Comparison of ENCODE assay signal across 13 cellular contexts in the genomic region with DNA sequence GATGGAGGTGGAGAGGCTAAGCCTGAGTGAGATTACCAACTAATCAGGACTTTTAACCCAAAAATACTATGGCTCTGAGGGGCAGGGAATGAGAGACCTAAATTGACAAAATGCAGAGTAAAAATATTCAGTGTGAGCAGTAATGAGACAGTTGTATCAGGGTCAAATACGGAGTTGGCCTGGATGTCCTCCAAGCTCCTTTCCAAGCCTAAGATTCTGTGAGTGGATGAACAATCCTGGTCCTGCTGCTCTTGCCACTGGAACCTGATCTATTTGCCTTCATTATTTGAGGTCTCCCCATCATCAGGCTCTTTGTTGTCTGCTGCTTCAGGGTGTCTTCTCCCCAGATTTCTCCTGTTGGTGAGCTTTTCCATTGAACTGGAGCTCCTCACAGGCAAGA. TPM values are rescaled to one million over a fixed set of nuclear protein-coding genes. Genes with fewer than 3 reads are reported as not detected.
DNase-seq lines count a peak whose midpoint lies in the region; ATAC-seq and TF ChIP-seq lines count a peak whose summit lies in the region.
"Had no signal": no experiment of that assay in that cellular context is flagged by ENCODE, and none has a peak within 500 bp of the region (broad histone marks: within the 10 kb centered on the region; RNA-seq: fewer than 3 reads in every experiment).

No MANE protein-coding gene starts in this region.

- no peak for ATAC-seq in activated T-cell treated with anti-CD3 and anti-CD28 coated beads, Interleukin-2, amount 50 U/mL, for 72 hours (replicated peaks in 1 of 2)
- no peak for ATAC-seq in GM21723 (IDR thresholded peaks at IDR 0.05; ENCODE audit: unreplicated experiment)

- H3K79me2 ChIP-seq in SK-N-SH (ENCODE audit: insufficient read depth): peaks cover 58% of the 10 kb centered on the region

- H3K27me3 ChIP-seq in SK-N-SH (ENCODE audit: insufficient read depth): no peaks in the 10 kb centered on the region
- H3K27me3 ChIP-seq in suprapubic skin: no peaks in the 10 kb centered on the region

- H3K27ac ChIP-seq in SK-N-SH (ENCODE audit: low read depth in 2 of 2, low read length in 1 of 2) (peak overlapping the region; percentile 91 to 100), suprapubic skin (peak overlapping the region; percentile 22)
- H3K27ac ChIP-seq: C4-2B had no signal

- CTCF ChIA-PET in SK-N-SH (lab: Yijun Ruan, JAX): interaction anchor here (0.9 kb wide), 1 partner anchor 80 kb away, joined by 3 read pairs; no protein-coding TSS in a partner anchor

- TF ChIP-seq RAD21 in SK-N-SH (IDR thresholded peaks at IDR 0.05; ENCODE audit: low read length): no peak

- no peak for TF ChIP-seq CTCF in SK-N-SH (IDR thresholded peaks at IDR 0.05)
- TF ChIP-seq CTCF in fibroblast of the aortic adventitia (IDR thresholded peaks at IDR 0.05; ENCODE audit: insufficient read depth, low read length): no peak
- TF ChIP-seq CTCF in suprapubic skin (IDR thresholded peaks at IDR 0.05): no peak

- H3K4me1 Mint-ChIP-seq in activated T-cell treated with anti-CD3 and anti-CD28 coated beads, Interleukin-2, amount 50 U/mL, for 72 hours (ENCODE audit: low read depth): peaks cover 47% of the 10 kb centered on the region

- peaks cover 1 to 8% of the 10 kb centered on the region in 2 donors for H3K36me3 Mint-ChIP-seq in activated T-cell treated with anti-CD3 and anti-CD28 coated beads, Interleukin-2, amount 50 U/mL, for 72 hours (ENCODE audit: insufficient read depth in 2 of 2)

- H3F3A ChIP-seq in SK-N-SH (replicated peaks; ENCODE audit: insufficient read depth): peaks cover 33% of the 10 kb centered on the region

- H3K9me3 Mint-ChIP-seq in activated T-cell treated with anti-CD3 and anti-CD28 coated beads, Interleukin-2, amount 50 U/mL, for 72 hours: no peaks in the 10 kb centered on the region

- TF ChIP-seq POLR2A in suprapubic skin (IDR thresholded peaks at IDR 0.05): no peak

- no peak for DNase-seq in activated T-cell treated with anti-CD3 and anti-CD28 coated beads, Interleukin-2, amount 50 U/mL, for 72 hours
- no peak for DNase-seq in activated T-cell treated with anti-CD3 and anti-CD28 coated beads, Interleukin-2, amount 50 U/mL, for 1 hour
- DNase-seq in SK-N-SH: no peak
- no peak for DNase-seq in fibroblast of the aortic adventitia (ENCODE audit: low read depth)
- no peak for DNase-seq in suprapubic skin (ENCODE audit: low spot score in 2 of 2)
- DNase-seq in DMS 273 treated with DMSO at 0.1 percent for 48 hours (lab: John Stamatoyannopoulos, UW): no peak
- no peak for DNase-seq in NCI-H2171 (lab: John Stamatoyannopoulos, UW)
- DNase-seq: activated naive CD4-positive, alpha-beta T cell treated with anti-CD3 and anti-CD28 coated beads, Interleukin-2, amount 50 U/mL, for 16 hours; kidney; NK-92 treated with Interleukin-12 subunit alpha and Interleukin-12 subunit beta, amount 100 ng/mL, for 24 hours; nucleus accumbens had no signal

- WGBS in SK-N-SH (ENCODE audit: low lambda C conversion rate): 39% methylated on average over 1 of the region's 1 CpG
- 29% methylated on average over 1 of the region's 1 CpG for WGBS in suprapubic skin

- peak overlapping the region; percentile 83 for H3K9ac ChIP-seq in SK-N-SH

- no peaks in the 10 kb centered on the region for H3K9me3 ChIP-seq in SK-N-SH
- H3K9me3 ChIP-seq in suprapubic skin: no peaks in the 10 kb centered on the region

- H3K4me3 ChIP-seq in SK-N-SH (ENCODE audit: low read depth in 2 of 2, low read length in 1 of 2) (peak overlapping the region; percentile 37 to 58; a peak in 3 of 4 replicates), fibroblast of the aortic adventitia (ENCODE audit: low read depth, low read length) (peak overlapping the region; percentile 65), suprapubic skin (peak overlapping the region; percentile 28)

- no peaks in the 10 kb centered on the region for H3K9me2 ChIP-seq in SK-N-SH

- H3K27me3 Mint-ChIP-seq in activated T-cell treated with anti-CD3 and anti-CD28 coated beads, Interleukin-2, amount 50 U/mL, for 72 hours (ENCODE audit: low read depth): no peaks in the 10 kb centered on the region

- H3K4me1 ChIP-seq in SK-N-SH (ENCODE audit: control insufficient read depth in 1 of 2, insufficient read depth in 2 of 2, low read depth in 1 of 2, low read length in 1 of 2): peaks cover 13 to 29% of the 10 kb centered on the region in 2 experiments
- H3K4me1 ChIP-seq in suprapubic skin: peaks cover 15% of the 10 kb centered on the region

- H3K27ac Mint-ChIP-seq in activated T-cell treated with anti-CD3 and anti-CD28 coated beads, Interleukin-2, amount 50 U/mL, for 72 hours: peak overlapping the region; percentile 97

- peak overlapping the region; percentile 83 for H3K4me2 ChIP-seq in SK-N-SH

- TF ChIP-seq EP300 in SK-N-SH (IDR thresholded peaks at IDR 0.05; ENCODE audit: borderline replicate concordance in 1 of 2, low read depth in 1 of 2, low read length in 1 of 2) (no peak), suprapubic skin (IDR thresholded peaks at IDR 0.05) (no peak)

- H2AFZ ChIP-seq in SK-N-SH (ENCODE audit: low read depth): no peak overlapping the region

- POLR2A ChIA-PET in SK-N-SH (lab: Yijun Ruan, JAX): no interaction called here

- H3K36me3 ChIP-seq in SK-N-SH (replicated peaks in 1 of 2; ENCODE audit: control insufficient read depth in 1 of 2, insufficient read depth in 2 of 2, low read length in 1 of 2) (peaks cover 0 to 4% of the 10 kb centered on the region in 2 experiments), suprapubic skin (no peaks in the 10 kb centered on the region)

- no peaks in the 10 kb centered on the region for H4K20me1 ChIP-seq in SK-N-SH (ENCODE audit: insufficient read depth)

- H3K4me3 Mint-ChIP-seq in activated T-cell treated with anti-CD3 and anti-CD28 coated beads, Interleukin-2, amount 50 U/mL, for 72 hours: peak overlapping the region; percentile 72 to 93

TF ChIP-seq in SK-N-SH, 30 proteins besides CTCF, POLR2A, EP300 and RAD21:
- TF ChIP-seq GABPA (IDR thresholded peaks at IDR 0.05; ENCODE audit: low read depth) (no peak), TEAD4 (IDR thresholded peaks at IDR 0.05; ENCODE audit: borderline replicate concordance, insufficient read depth) (no peak), USF1 (IDR thresholded peaks at IDR 0.05; ENCODE audit: borderline replicate concordance, low read depth) (no peak), CHD2 (IDR thresholded peaks at IDR 0.05; ENCODE audit: low read length, partially characterized antibody) (no peak), RFX5 (IDR thresholded peaks at IDR 0.05; ENCODE audit: low read length) (no peak), RCOR1 (IDR thresholded peaks at IDR 0.05; ENCODE audit: low read length) (no peak)

RNA-seq across cellular contexts. Expression of gene PDCD1LG2, which starts 1.1 kb away (rescaled TPM):
- 1 to 10 TPM; 1.3 to 3.0 TPM for total RNA-seq in activated T-cell treated with anti-CD3 and anti-CD28 coated beads, Interleukin-2, amount 50 U/mL, for 72 hours
- 11.1 and 19.4 TPM in 2 replicates for polyA plus RNA-seq in SK-N-SH (2012; rRNA removed)
- 12.8 and 15.3 TPM in 2 replicates for polyA plus RNA-seq in SK-N-SH (2012; cell fraction: cytosol; rRNA removed)
- polyA plus RNA-seq in SK-N-SH (2012; cell fraction: nucleus; rRNA removed): 8.5 and 17.6 TPM in 2 replicates
- total RNA-seq in fibroblast of the aortic adventitia (ENCODE audit: low replicate concordance) (4.1 and 10.9 TPM in 2 replicates), suprapubic skin (1 to 10 TPM in 2 of 4 donors, under 1 TPM in 2; 0.49 to 2.2 (median 0.99) TPM)
